In genomic region chr7:75739796-75740672, GRCh38 we compare ENCODE assay signal across 1 cellular context.
TF ChIP-seq lines count a peak whose summit lies in the region.

No MANE protein-coding gene starts in this region.

TF ChIP-seq in SK-N-SH treated with all-trans-retinoic acid at 6 μM for 48 hours, 23 proteins besides CTCF, POLR2A, EP300 and RAD21 (continued from another document):
- TF ChIP-seq TSHZ2 (CRISPR knock-in tag; IDR thresholded peaks at IDR 0.05) = no peak
- no peak for TF ChIP-seq CSDC2 (CRISPR knock-in tag; IDR thresholded peaks at IDR 0.05)
TF ChIP-seq in SK-N-SH treated with all-trans-retinoic acid at 6 μM for 48 hours: peak in this region for 0.
